Comparison of ENCODE assay signal across 8 cellular contexts in the genomic region with DNA sequence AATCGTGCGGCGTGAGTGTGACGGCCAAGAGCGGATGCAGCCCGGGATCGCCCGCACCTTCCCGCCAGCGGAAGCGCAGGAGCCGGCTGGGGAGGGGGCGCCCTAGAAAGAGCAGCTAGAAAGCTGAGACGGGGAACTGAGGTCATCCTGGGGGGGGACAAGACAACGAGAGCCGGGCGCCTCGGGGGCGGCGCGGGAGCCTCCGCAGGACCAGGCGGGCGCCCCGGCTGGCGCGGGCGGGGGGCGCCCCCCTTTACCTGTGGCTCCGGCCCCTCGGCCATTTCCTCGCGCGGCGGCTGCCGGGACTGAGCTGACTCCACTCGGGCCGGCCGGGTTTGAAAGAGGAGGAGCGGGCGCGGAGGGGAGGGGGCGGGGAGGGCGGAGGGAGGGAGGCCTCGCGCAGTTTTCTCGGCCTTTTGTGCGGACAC. TPM values are rescaled to one million over a fixed set of nuclear protein-coding genes. Genes with fewer than 3 reads are reported as not detected.
DNase-seq lines count a peak whose midpoint lies in the region; ATAC-seq, FAIRE-seq and TF ChIP-seq lines count a peak whose summit lies in the region.
"Not testable (repeated sequence)": the region's sequence is repeated elsewhere in the genome, so short reads cannot be mapped to it uniquely, and the experiment has no call there.

No MANE protein-coding gene starts in this region.

- H3K36me3 ChIP-seq in KMS-11 (ENCODE audit: insufficient read depth) = not testable (repeated sequence)

- peak overlapping the region; percentile 79 for H3K4me3 Mint-ChIP-seq in activated naive CD8-positive, alpha-beta T cell treated with anti-CD3 and anti-CD28 coated beads, Interleukin-2, amount 50 U/mL, for 24 hours

- H3K9ac ChIP-seq in KMS-11 = peak overlapping the region; percentile 94

- not testable (repeated sequence) for H2AFZ ChIP-seq in KMS-11 (ENCODE audit: low read depth)

- not testable (repeated sequence) for H3K9me3 Mint-ChIP-seq in activated naive CD8-positive, alpha-beta T cell treated with anti-CD3 and anti-CD28 coated beads, Interleukin-2, amount 50 U/mL, for 24 hours

- not testable (repeated sequence) for H3K27me3 ChIP-seq in KMS-11 (ENCODE audit: insufficient read depth, low read depth)

- ATAC-seq in GM21825 (IDR thresholded peaks at IDR 0.05; ENCODE audit: unreplicated experiment) = peak; percentile 21
- peak; percentile 82 for ATAC-seq in SK-N-SH treated with all-trans-retinoic acid at 6 μM for 48 hours
- peak; percentile 29 for ATAC-seq in activated naive CD8-positive, alpha-beta T cell treated with anti-CD3 and anti-CD28 coated beads, Interleukin-2, amount 50 U/mL, for 24 hours
- ATAC-seq in stimulated activated naive CD8-positive, alpha-beta T cell treated with anti-CD3 and anti-CD28 coated beads, Interleukin-15, Interleukin-2, amounts not matched to agents 100 U/mL and 50 U/mL, for 24 hours = peak; percentile 21

- H3K4me2 ChIP-seq in KMS-11 = not testable (repeated sequence)

- H3K27me3 Mint-ChIP-seq in activated naive CD8-positive, alpha-beta T cell treated with anti-CD3 and anti-CD28 coated beads, Interleukin-2, amount 50 U/mL, for 24 hours = peaks cover 10% of the 10 kb centered on the region

- not testable (repeated sequence) for H3K27ac Mint-ChIP-seq in activated naive CD8-positive, alpha-beta T cell treated with anti-CD3 and anti-CD28 coated beads, Interleukin-2, amount 50 U/mL, for 24 hours

- not testable (repeated sequence) for TF ChIP-seq CTCF in KMS-11 (conservative IDR thresholded peaks at IDR 0.05; ENCODE audit: low read depth, low read length)

- H3K79me2 ChIP-seq in KMS-11 (ENCODE audit: insufficient read depth, low read depth) = peaks cover 53% of the 10 kb centered on the region

- H3K4me1 Mint-ChIP-seq in activated naive CD8-positive, alpha-beta T cell treated with anti-CD3 and anti-CD28 coated beads, Interleukin-2, amount 50 U/mL, for 24 hours = peaks cover 45% of the 10 kb centered on the region

- peak; percentile 69 for DNase-seq in DMS 273 (lab: John Stamatoyannopoulos, UW; ENCODE audit: unreplicated experiment)
- peak; percentile 55 for DNase-seq in activated naive CD8-positive, alpha-beta T cell treated with anti-CD3 and anti-CD28 coated beads, Interleukin-2, amount 50 U/mL, for 24 hours
- peak; percentile 48 to 72 for DNase-seq in frontal cortex (ENCODE audit: low spot score in 2 of 2)
- peak; percentile 51 for DNase-seq in mucosa of gallbladder (ENCODE audit: low spot score)
- DNase-seq in stimulated activated naive CD8-positive, alpha-beta T cell treated with anti-CD3 and anti-CD28 coated beads, Interleukin-15, Interleukin-2, amounts not matched to agents 100 U/mL and 50 U/mL, for 24 hours = peak; percentile 59

- not testable (repeated sequence) for H3K4me3 ChIP-seq in KMS-11 (IDR thresholded peaks at IDR 0.05; ENCODE audit: insufficient read depth, low read depth, low read length)

- not testable (repeated sequence) for H3K36me3 Mint-ChIP-seq in activated naive CD8-positive, alpha-beta T cell treated with anti-CD3 and anti-CD28 coated beads, Interleukin-2, amount 50 U/mL, for 24 hours (ENCODE audit: low read depth)

- H4K20me1 ChIP-seq in KMS-11 (ENCODE audit: insufficient read depth) = not testable (repeated sequence)

- FAIRE-seq in frontal cortex (lab: Jason Lieb, UNC) = not testable (repeated sequence)

- peaks cover 33% of the 10 kb centered on the region for H3K4me1 ChIP-seq in KMS-11 (ENCODE audit: low read depth, poor library complexity, severe bottlenecking)

- peak overlapping the region; percentile 99 for H3K27ac ChIP-seq in KMS-11

RNA-seq across cellular contexts. Expression of a gene that starts 56.8 kb away (rescaled TPM):
- total RNA-seq in frontal cortex (12.2 TPM), mucosa of gallbladder (not detected)

Comparison
In these comparisons a context has a peak if more than half of its experiments do, and no peak if none do; other contexts are left out.
1. ATAC-seq: peak in every context shown above with its lines; median percentile 82 in SK-N-SH treated with all-trans-retinoic acid at 6 μM for 48 hours; 29 in activated naive CD8-positive, alpha-beta T cell treated with anti-CD3 and anti-CD28 coated beads, Interleukin-2, amount 50 U/mL, for 24 hours; 21 in GM21825; 21 in stimulated activated naive CD8-positive, alpha-beta T cell treated with anti-CD3 and anti-CD28 coated beads, Interleukin-15, Interleukin-2, amounts not matched to agents 100 U/mL and 50 U/mL, for 24 hours.
2. RNA of a gene that starts 56.8 kb away (total RNA-seq): 12.2 TPM in frontal cortex (single experiment); not detected in mucosa of gallbladder (single experiment); every median in the first group is over 10 times any median in the second.
3. Peak in every context shown above with its lines, with median percentiles within 50 percentile points of each other: DNase-seq.